1 cellular context compared by ENCODE assay signal in genomic region chr20:3980260-3981131, GRCh38.
A peak's percentile ranks its signal among the peaks of the same experiment; 100 is the strongest.
TF ChIP-seq lines count a peak whose summit lies in the region.

No MANE protein-coding gene starts in this region.

TF ChIP-seq in HepG2, 621 proteins besides CTCF, POLR2A, EP300 and RAD21 (continued from another document and continues in another):
- TF ChIP-seq ZNF597 (CRISPR knock-in tag; IDR thresholded peaks at IDR 0.05) (no peak), ZSCAN20 (CRISPR knock-in tag; IDR thresholded peaks at IDR 0.05; ENCODE audit: borderline replicate concordance) (peak; percentile 67; the same call in 1 of the 2 replicates), TGIF2 (CRISPR knock-in tag; IDR thresholded peaks at IDR 0.05) (peak; percentile 63; the same call in 1 of the 2 replicates), FOXA3 (CRISPR knock-in tag; IDR thresholded peaks at IDR 0.05) (peak; percentile 79), FOXJ3 (CRISPR knock-in tag; IDR thresholded peaks at IDR 0.05; ENCODE audit: borderline replicate concordance) (peak; percentile 29; the same call in 1 of the 2 replicates), PHF21A (CRISPR knock-in tag; IDR thresholded peaks at IDR 0.05) (0 out of 2 replicates have a peak, but pooled peaks have one; percentile 24), MAX (IDR thresholded peaks at IDR 0.05) (peak; percentile 72), ZNF770 (CRISPR knock-in tag; IDR thresholded peaks at IDR 0.05) (0 out of 2 replicates have a peak, but pooled peaks have one; percentile 29), HDAC1 (CRISPR knock-in tag; IDR thresholded peaks at IDR 0.05) (0 out of 2 replicates have a peak, but pooled peaks have one; percentile 17), TAF1 (CRISPR knock-in tag; IDR thresholded peaks at IDR 0.05) (peak; percentile 71), KDM1A (CRISPR knock-in tag; IDR thresholded peaks at IDR 0.05) (0 out of 2 replicates have a peak, but pooled peaks have one; percentile 8), ZHX2 (IDR thresholded peaks at IDR 0.05; ENCODE audit: low read depth) (peak; percentile 89), ZHX2 (CRISPR knock-in tag; IDR thresholded peaks at IDR 0.05; ENCODE audit: borderline replicate concordance) (no peak), PATZ1 (CRISPR knock-in tag; IDR thresholded peaks at IDR 0.05) (peak; percentile 99), CHD2 (IDR thresholded peaks at IDR 0.05; ENCODE audit: low read depth, low read length) (no peak), ZNF746 (CRISPR knock-in tag; IDR thresholded peaks at IDR 0.05) (peak; percentile 63), ZC3H4 (CRISPR knock-in tag; IDR thresholded peaks at IDR 0.05; ENCODE audit: borderline replicate concordance) (0 out of 2 replicates have a peak, but pooled peaks have one; percentile 60), ETV5 (CRISPR knock-in tag; IDR thresholded peaks at IDR 0.05; ENCODE audit: borderline replicate concordance) (peak; percentile 54; the same call in 1 of the 2 replicates), FOXO4 (CRISPR knock-in tag; conservative IDR thresholded peaks at IDR 0.05) (0 out of 2 replicates have a peak, but pooled peaks have one; percentile 16), ZNF333 (CRISPR knock-in tag; IDR thresholded peaks at IDR 0.05; ENCODE audit: borderline replicate concordance) (0 out of 2 replicates have a peak, but pooled peaks have one; percentile 7), JUNB (CRISPR knock-in tag; IDR thresholded peaks at IDR 0.05; ENCODE audit: borderline replicate concordance) (no peak), ZFP36 (IDR thresholded peaks at IDR 0.05; ENCODE audit: borderline replicate concordance, low read depth, low read length, partially characterized antibody) (no peak), NR2C2 (CRISPR knock-in tag; IDR thresholded peaks at IDR 0.05; ENCODE audit: borderline replicate concordance) (peak; percentile 59; the same call in 1 of the 2 replicates), ZNF367 (CRISPR knock-in tag; IDR thresholded peaks at IDR 0.05; ENCODE audit: borderline replicate concordance) (no peak), BHLHE40 (IDR thresholded peaks at IDR 0.05; ENCODE audit: low read length) (peak; percentile 74; the same call in 1 of the 2 replicates), ELF1 (CRISPR knock-in tag; IDR thresholded peaks at IDR 0.05) (peak; percentile 44; the same call in 1 of the 2 replicates), SOX5 (CRISPR knock-in tag; IDR thresholded peaks at IDR 0.05; ENCODE audit: borderline replicate concordance) (0 out of 2 replicates have a peak, but pooled peaks have one; percentile 77), KLF16 (CRISPR knock-in tag; IDR thresholded peaks at IDR 0.05) (peak in 1 of 2 experiments; percentile 88; a peak in 2 of 4 replicates), POLR2AphosphoS5 (IDR thresholded peaks at IDR 0.05; ENCODE audit: low read depth, low read length) (peak; percentile 62), ZFAT (CRISPR knock-in tag; conservative IDR thresholded peaks at IDR 0.05) (peak; percentile 87), XRCC5 (optimal IDR thresholded peaks at IDR 0.05; ENCODE audit: low read length) (peak; percentile 75), ZNF792 (CRISPR knock-in tag; IDR thresholded peaks at IDR 0.05) (peak; percentile 67; the same call in 1 of the 2 replicates), HIVEP1 (CRISPR knock-in tag; IDR thresholded peaks at IDR 0.05) (no peak), ZMYM4 (CRISPR knock-in tag; IDR thresholded peaks at IDR 0.05) (peak; percentile 82), ZNF598 (CRISPR knock-in tag; IDR thresholded peaks at IDR 0.05; ENCODE audit: borderline replicate concordance) (no peak), JARID2 (CRISPR knock-in tag; IDR thresholded peaks at IDR 0.05; ENCODE audit: insufficient replicate concordance) (peak; percentile 82), ZNF577 (CRISPR knock-in tag; IDR thresholded peaks at IDR 0.05; ENCODE audit: borderline replicate concordance, low read depth) (peak; percentile 59; the same call in 1 of the 2 replicates), CBX5 (CRISPR knock-in tag; IDR thresholded peaks at IDR 0.05; ENCODE audit: borderline replicate concordance) (peak; percentile 86; the same call in 1 of the 2 replicates), TSC22D2 (CRISPR knock-in tag; IDR thresholded peaks at IDR 0.05; ENCODE audit: borderline replicate concordance) (0 out of 2 replicates have a peak, but pooled peaks have one; percentile 37), GATAD1 (CRISPR knock-in tag; IDR thresholded peaks at IDR 0.05) (peak; percentile 71), ZNF580 (CRISPR knock-in tag; IDR thresholded peaks at IDR 0.05; ENCODE audit: borderline replicate concordance, low read depth) (peak; percentile 67), MTF1 (CRISPR knock-in tag; IDR thresholded peaks at IDR 0.05) (no peak), TP53 (CRISPR knock-in tag; conservative IDR thresholded peaks at IDR 0.05) (peak; percentile 62; the same call in 1 of the 2 replicates), TBX2 (CRISPR knock-in tag; IDR thresholded peaks at IDR 0.05; ENCODE audit: borderline replicate concordance) (peak; percentile 66), POGK (CRISPR knock-in tag; conservative IDR thresholded peaks at IDR 0.05) (0 out of 2 replicates have a peak, but pooled peaks have one; percentile 44), HOXA7 (CRISPR knock-in tag; IDR thresholded peaks at IDR 0.05) (no peak), ZNF737 (CRISPR knock-in tag; IDR thresholded peaks at IDR 0.05; ENCODE audit: borderline replicate concordance) (no peak)
